In genomic region chr3:53862241-53862640, GRCh38 we compare ENCODE assay signal across 19 cellular contexts. TPM values are rescaled to one million over a fixed set of nuclear protein-coding genes. Genes with fewer than 3 reads are reported as not detected.
DNase-seq lines count a peak whose midpoint lies in the region; ATAC-seq and TF ChIP-seq lines count a peak whose summit lies in the region.
"Had no signal": no experiment of that assay in that cellular context is flagged by ENCODE, and none has a peak within 500 bp of the region (broad histone marks: within the 10 kb centered on the region; RNA-seq: fewer than 3 reads in every experiment).

No MANE protein-coding gene starts in this region.

- no peaks in the 10 kb centered on the region for H3K27me3 Mint-ChIP-seq in activated naive CD4-positive, alpha-beta T cell treated with anti-CD3 and anti-CD28 coated beads, Interleukin-2, amount 50 U/mL, for 24 hours
- peaks cover 5% of the 10 kb centered on the region for H3K27me3 Mint-ChIP-seq in nephron progenitor cell (ENCODE audit: low read depth, poor library complexity)
- H3K27me3 Mint-ChIP-seq: CD4-positive, alpha-beta memory T cell had no signal

- peak overlapping the region; percentile 43 for H3K27ac ChIP-seq in WERI-Rb-1
- H3K27ac ChIP-seq: 22Rv1, A549, BLaER1 had no signal

- no peaks in the 10 kb centered on the region for H3K27me3 ChIP-seq in WERI-Rb-1 (ENCODE audit: insufficient read depth, low read depth, severe bottlenecking)
- H3K27me3 ChIP-seq: BLaER1 had no signal

- no peak for ATAC-seq in HG02840 (IDR thresholded peaks at IDR 0.05; ENCODE audit: low FRiP score, unreplicated experiment)
- ATAC-seq in Right ventricle myocardium inferior, result no peak
- ATAC-seq: A549, GM12878 had no signal

- DNase-seq in activated naive CD4-positive, alpha-beta T cell treated with anti-CD3 and anti-CD28 coated beads, Interleukin-2, amount 50 U/mL, for 16 hours, result no peak
- DNase-seq in WERI-Rb-1 (no peak), kidney glomerular epithelial cell (lab: John Stamatoyannopoulos, UW) (peak; percentile 52), nephron progenitor cell (no peak), middle frontal gyrus (ENCODE audit: extremely low spot score, low spot score) (no peak), Right ventricle myocardium inferior (ENCODE audit: missing footprints) (no peak)
- DNase-seq: CD4-positive, alpha-beta memory T cell; DMS 273 treated with DMSO at 0.1 percent for 48 hours; DMS53; DND-41; EL; H9 had no signal

- peak overlapping the region; percentile 80 for H3K27ac Mint-ChIP-seq in activated naive CD4-positive, alpha-beta T cell treated with anti-CD3 and anti-CD28 coated beads, Interleukin-2, amount 50 U/mL, for 24 hours
- H3K27ac Mint-ChIP-seq in nephron progenitor cell, result peak overlapping the region; percentile 55
- H3K27ac Mint-ChIP-seq: CD14-positive monocyte had no signal

- no peaks in the 10 kb centered on the region for H3K9me3 Mint-ChIP-seq in activated naive CD4-positive, alpha-beta T cell treated with anti-CD3 and anti-CD28 coated beads, Interleukin-2, amount 50 U/mL, for 24 hours
- no peaks in the 10 kb centered on the region for H3K9me3 Mint-ChIP-seq in nephron progenitor cell
- H3K9me3 Mint-ChIP-seq: CD4-positive, alpha-beta memory T cell; H9 had no signal

- H3K9me3 ChIP-seq in WERI-Rb-1 (ENCODE audit: severe bottlenecking), result peaks cover 2% of the 10 kb centered on the region
- H3K9me3 ChIP-seq: A549, BLaER1 had no signal

- H3K4me3 Mint-ChIP-seq in activated naive CD4-positive, alpha-beta T cell treated with anti-CD3 and anti-CD28 coated beads, Interleukin-2, amount 50 U/mL, for 24 hours, result no peak overlapping the region
- H3K4me3 Mint-ChIP-seq in nephron progenitor cell, result no peak overlapping the region
- H3K4me3 Mint-ChIP-seq: CD14-positive monocyte; CD4-positive, alpha-beta memory T cell; H9 had no signal

- TF ChIP-seq CTCF in WERI-Rb-1 (IDR thresholded peaks at IDR 0.05; ENCODE audit: low read depth, low read length) (no peak), nephron progenitor cell (IDR thresholded peaks at IDR 0.05) (no peak)

- peaks cover 36% of the 10 kb centered on the region for H3K36me3 ChIP-seq in WERI-Rb-1

- peaks cover 16% of the 10 kb centered on the region for H3K36me3 Mint-ChIP-seq in activated naive CD4-positive, alpha-beta T cell treated with anti-CD3 and anti-CD28 coated beads, Interleukin-2, amount 50 U/mL, for 24 hours
- H3K36me3 Mint-ChIP-seq in nephron progenitor cell (ENCODE audit: low read depth), result peaks cover 66% of the 10 kb centered on the region

- no peak overlapping the region for H3K4me3 ChIP-seq in WERI-Rb-1 (ENCODE audit: low read depth, low read length)
- H3K4me3 ChIP-seq: A549, BLaER1, GM12878 had no signal

- intact Hi-C loops in Right ventricle myocardium inferior (cut with DNase I), result no loop called here

- no peaks in the 10 kb centered on the region for H3K4me1 Mint-ChIP-seq in activated naive CD4-positive, alpha-beta T cell treated with anti-CD3 and anti-CD28 coated beads, Interleukin-2, amount 50 U/mL, for 24 hours
- peaks cover 19% of the 10 kb centered on the region for H3K4me1 Mint-ChIP-seq in nephron progenitor cell
- H3K4me1 Mint-ChIP-seq: CD4-positive, alpha-beta memory T cell; H9 had no signal

RNA-seq across cellular contexts. Expression of gene IL17RB, which starts 15.9 kb away (rescaled TPM):
- 3.2 TPM for total RNA-seq in Right ventricle myocardium inferior

RNA-seq across cellular contexts. Expression of gene CHDH, which starts 16.0 kb away (rescaled TPM):
- total RNA-seq in Right ventricle myocardium inferior, result 11.0 TPM

RNA-seq across cellular contexts. Expression of gene ACTR8, which starts 19.7 kb away (rescaled TPM):
- total RNA-seq in Right ventricle myocardium inferior, result 33.7 TPM

RNA-seq across cellular contexts. Expression of gene SELENOK, which starts 29.4 kb away (rescaled TPM):
- total RNA-seq in Right ventricle myocardium inferior, result 112 TPM
